Comparison of ENCODE assay signal across 16 cellular contexts in the genomic region with DNA sequence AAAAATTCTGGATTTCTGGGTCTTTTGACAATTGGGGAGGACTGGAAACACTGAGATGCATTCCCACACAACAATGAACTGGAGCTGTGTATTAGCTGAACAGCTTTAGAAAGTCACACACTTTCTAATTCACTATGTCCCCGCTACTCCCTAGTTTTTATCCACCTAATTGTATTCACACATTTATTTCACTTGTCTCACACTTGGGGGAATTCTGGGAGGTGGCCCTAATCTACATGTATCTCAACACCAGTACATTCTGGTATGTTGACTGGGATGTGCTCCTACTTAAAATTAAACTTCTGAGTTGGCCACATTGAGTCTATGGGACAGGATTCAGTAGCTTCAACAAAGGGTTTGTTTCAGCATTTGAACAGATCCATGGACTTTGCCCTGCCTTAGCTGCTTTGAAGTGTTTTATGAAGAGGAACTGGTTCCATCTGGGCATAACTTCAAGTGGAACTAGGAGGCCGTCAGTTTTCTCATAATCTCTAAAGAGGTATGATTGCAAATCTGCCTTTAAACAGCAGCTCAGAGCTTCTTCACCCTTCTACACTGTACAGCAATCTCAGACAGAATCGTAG.
"Had no signal": no experiment of that assay in that cellular context is flagged by ENCODE, and none has a peak within 500 bp of the region (broad histone marks: within the 10 kb centered on the region; RNA-seq: fewer than 3 reads in every experiment).

No MANE protein-coding gene starts in this region.

- H3K36me3 ChIP-seq: ascending aorta, breast epithelium, esophagus muscularis mucosa, gastroesophageal sphincter, heart left ventricle, neutrophil had no signal

- H3K4me3 ChIP-seq: ascending aorta, breast epithelium, esophagus muscularis mucosa, gastroesophageal sphincter, heart left ventricle had no signal

- ATAC-seq: activated T-cell treated with anti-CD3 and anti-CD28 coated beads, Interleukin-2, amount 50 U/mL, for 72 hours; gastroesophageal sphincter; heart left ventricle; left ventricle myocardium superior; natural killer cell; stimulated activated naive B cell treated with anti-CD40 and anti-IgM and Interleukin-4, amounts not matched to agents 10 μg/mL and 1 μg/mL and 100 μg/mL, for 72 hours had no signal

- H3K9me3 ChIP-seq: ascending aorta, breast epithelium, esophagus muscularis mucosa, gastroesophageal sphincter, heart left ventricle, neutrophil had no signal

- H3K27ac ChIP-seq: ascending aorta, breast epithelium, esophagus muscularis mucosa, gastroesophageal sphincter, heart left ventricle, neutrophil, parathyroid adenoma had no signal

- H3K4me1 ChIP-seq: ascending aorta, breast epithelium, parathyroid adenoma had no signal

- DNase-seq: activated CD4-positive, alpha-beta T cell treated with anti-CD3 and anti-CD28 coated beads, Interleukin-2, amount 50 U/mL, for 4 hours; activated effector memory CD4-positive, alpha-beta T cell treated with anti-CD3 and anti-CD28 coated beads, Interleukin-2, amount 50 U/mL, for 16 hours; activated T-cell treated with anti-CD3 and anti-CD28 coated beads, Interleukin-2, amount 50 U/mL, for 72 hours; cerebellar nuclear complex; effector CD8-positive, alpha-beta T cell; heart left ventricle; left ventricle myocardium superior; natural killer cell; stimulated activated naive B cell treated with anti-CD40 and anti-IgM and Interleukin-4, amounts not matched to agents 10 μg/mL and 1 μg/mL and 100 μg/mL, for 72 hours; T-helper 2 cell had no signal

- H3K27me3 ChIP-seq: ascending aorta, breast epithelium, esophagus muscularis mucosa, gastroesophageal sphincter, heart left ventricle, neutrophil had no signal
